8 cellular contexts compared by ENCODE assay signal in the genomic region with DNA sequence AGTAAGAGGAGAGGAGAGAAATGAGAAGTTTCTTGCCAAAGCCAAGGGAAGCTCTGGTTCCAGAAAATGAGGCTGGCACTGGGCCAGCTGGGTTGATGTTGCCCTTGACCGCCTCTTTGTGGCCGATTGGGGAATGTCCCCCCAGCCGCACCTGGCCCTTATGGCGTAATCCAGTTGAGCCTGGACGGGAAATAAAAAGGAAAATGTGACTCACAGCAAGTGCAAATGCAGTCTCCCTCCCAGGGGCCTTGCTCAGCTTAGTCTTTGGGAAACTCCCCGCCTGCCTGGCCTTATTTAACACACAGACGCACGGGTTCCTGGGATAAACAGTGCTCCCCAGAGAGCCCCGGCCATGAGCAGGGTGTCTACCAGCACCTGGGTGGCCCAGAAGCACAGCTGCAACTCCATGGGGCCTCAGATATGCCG.
DNase-seq lines count a peak whose midpoint lies in the region; ATAC-seq and TF ChIP-seq lines count a peak whose summit lies in the region.

No MANE protein-coding gene starts in this region.

- no peaks in the 10 kb centered on the region for H3K4me1 Mint-ChIP-seq in activated CD8-positive, alpha-beta memory T cell treated with anti-CD3 and anti-CD28 coated beads, Interleukin-2, amount 10 ng/mL, durations not matched to agents 7 days and 5 days
- peaks cover 48% of the 10 kb centered on the region for H3K4me1 Mint-ChIP-seq in endothelial cell (ENCODE audit: unreplicated experiment)

- H3K36me3 Mint-ChIP-seq in activated CD8-positive, alpha-beta memory T cell treated with anti-CD3 and anti-CD28 coated beads, Interleukin-2, amount 10 ng/mL, durations not matched to agents 7 days and 5 days, result no peaks in the 10 kb centered on the region
- H3K36me3 Mint-ChIP-seq in endothelial cell (ENCODE audit: low read depth, unreplicated experiment), result peaks cover 9% of the 10 kb centered on the region

- TF ChIP-seq CTCF in endothelial cell (IDR thresholded peaks at IDR 0.05; ENCODE audit: unreplicated experiment), result peak; percentile 40
- peak; percentile 51 for TF ChIP-seq CTCF in thoracic aorta (IDR thresholded peaks at IDR 0.05)

- H3K4me1 ChIP-seq in mesodermal cell (ENCODE audit: control insufficient read depth, insufficient read depth, low read length, poor library complexity, severe bottlenecking) (peaks cover 20% of the 10 kb centered on the region), thoracic aorta (ENCODE audit: control insufficient read depth in 1 of 2, low read depth in 2 of 2) (peaks cover 12 to 23% of the 10 kb centered on the region in 2 donors)

- H3K36me3 ChIP-seq in mesodermal cell (ENCODE audit: control insufficient read depth, insufficient read depth, low read length) (peaks cover 11% of the 10 kb centered on the region), thoracic aorta (no peaks in the 10 kb centered on the region)

- H3K27ac ChIP-seq in mesodermal cell (ENCODE audit: low read depth, low read length, severe bottlenecking) (peak overlapping the region; percentile 78), thoracic aorta (peak overlapping the region; percentile 42 to 67)

- H3K4me3 Mint-ChIP-seq in activated CD8-positive, alpha-beta memory T cell treated with anti-CD3 and anti-CD28 coated beads, Interleukin-2, amount 10 ng/mL, durations not matched to agents 7 days and 5 days, result no peak overlapping the region
- H3K4me3 Mint-ChIP-seq in endothelial cell (ENCODE audit: unreplicated experiment), result no peak overlapping the region

- H3K27me3 Mint-ChIP-seq in activated CD8-positive, alpha-beta memory T cell treated with anti-CD3 and anti-CD28 coated beads, Interleukin-2, amount 10 ng/mL, durations not matched to agents 7 days and 5 days, result no peaks in the 10 kb centered on the region
- peaks cover 6% of the 10 kb centered on the region for H3K27me3 Mint-ChIP-seq in endothelial cell (ENCODE audit: unreplicated experiment)

- CTCF ChIA-PET in activated CD8-positive, alpha-beta memory T cell treated with anti-CD3 and anti-CD28 coated beads, Interleukin-2, amount 10 ng/mL, durations not matched to agents 7 days and 5 days (lab: Charles Lee), result no interaction called here

- H3K27ac Mint-ChIP-seq in activated CD8-positive, alpha-beta memory T cell treated with anti-CD3 and anti-CD28 coated beads, Interleukin-2, amount 10 ng/mL, durations not matched to agents 7 days and 5 days, result no peak overlapping the region
- peak overlapping the region; percentile 92 for H3K27ac Mint-ChIP-seq in endothelial cell (ENCODE audit: unreplicated experiment)

- no peak for ATAC-seq in activated CD8-positive, alpha-beta memory T cell treated with anti-CD3 and anti-CD28 coated beads, Interleukin-2, amount 10 ng/mL, durations not matched to agents 7 days and 5 days
- ATAC-seq in GM21528 (IDR thresholded peaks at IDR 0.05; ENCODE audit: low FRiP score, unreplicated experiment), result peak; percentile 87
- peak; percentile 97 for ATAC-seq in thoracic aorta (ENCODE audit: insufficient number of reproducible peaks, low FRiP score, low read depth)

- peaks cover 3% of the 10 kb centered on the region for H3K9me3 Mint-ChIP-seq in activated CD8-positive, alpha-beta memory T cell treated with anti-CD3 and anti-CD28 coated beads, Interleukin-2, amount 10 ng/mL, durations not matched to agents 7 days and 5 days (ENCODE audit: low read depth)
- no peaks in the 10 kb centered on the region for H3K9me3 Mint-ChIP-seq in endothelial cell (ENCODE audit: unreplicated experiment)

- no peaks in the 10 kb centered on the region for H3K27me3 ChIP-seq in thoracic aorta (replicated peaks; ENCODE audit: insufficient read depth)

- peak in 2 of 3 experiments; percentile 20 to 36 for DNase-seq in activated CD8-positive, alpha-beta memory T cell treated with anti-CD3 and anti-CD28 coated beads for 48 hours (ENCODE audit: low read depth in 2 of 3, low spot score in 2 of 3)
- DNase-seq in activated CD8-positive, alpha-beta memory T cell treated with anti-CD3 and anti-CD28 coated beads, Interleukin-2, amount 10 ng/mL, durations not matched to agents 7 days and 5 days, result no peak
- peak; percentile 56 for DNase-seq in HS-27A (ENCODE audit: low read depth)
- peak; percentile 70 to 77 for DNase-seq in SHP77 (lab: John Stamatoyannopoulos, UW)
- DNase-seq in endothelial cell (ENCODE audit: low spot score), result peak; percentile 70
- DNase-seq in thoracic aorta (ENCODE audit: low spot score), result peak; percentile 55

- H3K9me3 ChIP-seq in mesodermal cell (ENCODE audit: control insufficient read depth, low read length) (no peaks in the 10 kb centered on the region), thoracic aorta (no peaks in the 10 kb centered on the region)

- H3K4me3 ChIP-seq in mesodermal cell (ENCODE audit: extremely low read depth, insufficient read depth, low read length, poor library complexity, severe bottlenecking) (no peak overlapping the region), thoracic aorta (peak overlapping the region; percentile 46)

- WGBS in mesodermal cell (ENCODE audit: insufficient coverage in 2 of 2), 2 experiments, result 56 to 79% methylated on average over 10 of the region's 10 CpGs
